Comparison of ENCODE assay signal across 1 cellular context in genomic region chr12:101570022-101570421, GRCh38.
TF ChIP-seq lines count a peak whose summit lies in the region.

No MANE protein-coding gene starts in this region.

TF ChIP-seq in GM23338, 12 proteins besides CTCF, POLR2A, EP300 and RAD21 (continued from another document):
- TF ChIP-seq ZNF462 (CRISPR knock-in tag; IDR thresholded peaks at IDR 0.05) = no peak
